Comparison of ENCODE assay signal across 12 cellular contexts in the genomic region with DNA sequence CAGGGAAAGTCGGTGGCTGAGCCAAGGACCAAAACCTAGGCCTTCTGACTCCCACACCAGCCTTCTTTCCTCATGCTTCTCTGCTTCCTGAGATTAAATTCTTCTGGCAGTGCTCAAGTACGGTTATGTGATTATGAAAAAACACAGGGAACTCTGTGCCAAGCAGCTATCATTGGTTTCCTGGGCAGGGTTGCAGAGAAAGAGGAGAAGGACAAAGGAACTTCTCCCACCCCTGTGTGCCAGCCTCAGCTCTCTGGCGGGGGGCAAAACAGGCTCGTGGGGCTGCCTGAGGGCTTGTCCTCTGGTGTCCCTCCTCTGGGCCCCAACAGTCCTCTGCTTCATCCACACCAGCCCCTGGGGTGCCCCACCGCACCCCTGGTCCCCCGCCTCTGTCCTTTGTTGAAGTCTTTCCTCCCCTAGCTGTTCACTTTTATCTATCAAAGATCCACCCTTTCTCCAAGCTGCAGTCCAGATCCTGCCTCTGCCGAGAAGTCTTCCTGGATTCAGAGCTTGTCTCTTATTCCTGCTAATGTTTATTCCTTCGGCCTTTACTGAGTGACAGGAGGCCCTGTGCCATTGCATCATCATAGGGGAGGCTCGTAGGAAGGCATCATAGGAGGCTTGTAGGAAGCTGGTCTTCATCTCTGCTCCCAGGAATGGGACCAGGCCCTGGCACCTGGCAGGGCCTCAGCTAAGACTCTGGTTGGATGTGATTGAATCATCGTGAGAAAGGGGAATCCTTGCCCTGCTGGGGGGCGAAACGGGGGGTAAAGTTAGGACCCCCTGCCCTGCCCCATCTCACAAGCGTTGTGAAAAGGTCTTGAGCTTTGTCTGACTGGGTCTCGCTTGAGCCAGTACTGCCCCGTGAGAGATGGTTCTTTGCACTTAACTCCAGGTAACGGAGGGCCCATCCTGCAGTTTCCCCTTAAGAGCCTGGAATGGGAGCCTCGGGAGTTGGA. TPM values are rescaled to one million over a fixed set of nuclear protein-coding genes. Genes with fewer than 3 reads are reported as not detected.
DNase-seq lines count a peak whose midpoint lies in the region; ATAC-seq and TF ChIP-seq lines count a peak whose summit lies in the region.
"Had no signal": no experiment of that assay in that cellular context is flagged by ENCODE, and none has a peak within 500 bp of the region (broad histone marks: within the 10 kb centered on the region; RNA-seq: fewer than 3 reads in every experiment).

No MANE protein-coding gene starts in this region.

- H3K79me2 ChIP-seq in PC-9 (ENCODE audit: low read depth), result 0 out of 2 replicates have a peak, but pooled peaks cover 7% of the 10 kb centered on the region

- TF ChIP-seq POLR2A in right lobe of liver (IDR thresholded peaks at IDR 0.05) (no peak), stomach (IDR thresholded peaks at IDR 0.05) (no peak)

- H3K27me3 Mint-ChIP-seq in dendritic cell treated with granulocyte-macrophage colony-stimulating factor and Interleukin-4, amounts not matched to agents 40 ng/mL and 50 ng/mL, for 4 days, result peaks cover 6% of the 10 kb centered on the region

- H3K4me3 ChIP-seq in PC-9 (no peak overlapping the region), right lobe of liver (no peak overlapping the region), stomach (no peak overlapping the region)

- POLR2A ChIA-PET in PC-9 (lab: Charles Lee; ENCODE audit: unreplicated experiment), result interaction anchor here (0.5 to 0.7 kb wide), 7 partner anchors 11 to 567 kb away, joined by 3 to 5 read pairs (median 3); a partner anchor contains a TSS

- H3K4me1 Mint-ChIP-seq in dendritic cell treated with granulocyte-macrophage colony-stimulating factor and Interleukin-4, amounts not matched to agents 40 ng/mL and 50 ng/mL, for 4 days (ENCODE audit: low read depth), result peaks cover 49% of the 10 kb centered on the region

- no peaks in the 10 kb centered on the region for H3K36me3 Mint-ChIP-seq in dendritic cell treated with granulocyte-macrophage colony-stimulating factor and Interleukin-4, amounts not matched to agents 40 ng/mL and 50 ng/mL, for 4 days (ENCODE audit: low read depth)

- H3K36me3 ChIP-seq in PC-9 (ENCODE audit: low read depth), result no peaks in the 10 kb centered on the region
- no peaks in the 10 kb centered on the region for H3K36me3 ChIP-seq in right lobe of liver
- no peaks in the 10 kb centered on the region for H3K36me3 ChIP-seq in stomach

- no TSS peak for BruUV-seq in PC-9 (replicated peaks; lab: Mats Ljungman, UMichigan)

- H3K27ac ChIP-seq in PC-9, result peak overlapping the region; percentile 72
- H3K27ac ChIP-seq in right lobe of liver, result peak overlapping the region in 2 of 3 donors; percentile 4 to 34
- peak overlapping the region; percentile 87 to 100 (median 99) for H3K27ac ChIP-seq in stomach

- ATAC-seq in right lobe of liver, result no peak

- H3K4me2 ChIP-seq in PC-9, result peak overlapping the region; percentile 30

- intact Hi-C loops in PC-9 (cut with micrococcal nuclease; ENCODE audit: unreplicated experiment) (no loop called here), right lobe of liver (cut with DNase I) (no loop called here), stomach (cut with DNase I; ENCODE audit: low total_unique reads) (no loop called here)
- intact Hi-C loops in dendritic cell treated with granulocyte-macrophage colony-stimulating factor and Interleukin-4, amounts not matched to agents 40 ng/mL and 50 ng/mL, for 4 days (cut with micrococcal nuclease), result no loop called here

- TF ChIP-seq CTCF in PC-9 (conservative IDR thresholded peaks at IDR 0.05), result no peak
- no peak for TF ChIP-seq CTCF in right lobe of liver (IDR thresholded peaks at IDR 0.05)
- no peak for TF ChIP-seq CTCF in stomach (IDR thresholded peaks at IDR 0.05)
- no peak for TF ChIP-seq CTCF in GM10266 (IDR thresholded peaks at IDR 0.05; ENCODE audit: control insufficient read depth, insufficient read depth, low read depth, missing control alignments)

- no peaks in the 10 kb centered on the region for H3K9me3 ChIP-seq in PC-9 (ENCODE audit: insufficient read depth, low read depth)
- no peaks in the 10 kb centered on the region for H3K9me3 ChIP-seq in right lobe of liver
- H3K9me3 ChIP-seq in stomach, result no peaks in the 10 kb centered on the region

- no peak overlapping the region for H2AFZ ChIP-seq in PC-9

- no peaks in the 10 kb centered on the region for H3K9me2 ChIP-seq in PC-9 (ENCODE audit: insufficient read depth)

- H3K4me3 Mint-ChIP-seq in dendritic cell treated with granulocyte-macrophage colony-stimulating factor and Interleukin-4, amounts not matched to agents 40 ng/mL and 50 ng/mL, for 4 days, result no peak overlapping the region

- 42% methylated on average over 8 of the region's 17 CpGs for WGBS in right lobe of liver (ENCODE audit: insufficient coverage, low coverage, low lambda C conversion rate, missing lambda C conversion rate)
- 57 to 67% (median 62%) methylated on average over 17 of the region's 17 CpGs for WGBS in stomach, 5 donors

- H4K20me1 ChIP-seq in PC-9 (ENCODE audit: insufficient read depth), result no peaks in the 10 kb centered on the region

- DNase-seq in PC-9, result peak in 1 of 2 experiments; percentile 78
- peak in 1 of 3 donors; percentile 46 for DNase-seq in right lobe of liver
- DNase-seq in stomach, result no peak
- no peak for DNase-seq in NCI-H774 (lab: John Stamatoyannopoulos, UW)
- no peak for DNase-seq in NK-92 treated with Interleukin-12 subunit alpha and Interleukin-12 subunit beta, amount 100 ng/mL, for 24 hours (lab: John Stamatoyannopoulos, UW)
- DNase-seq in cortex of kidney (lab: John Stamatoyannopoulos, UW), result no peak
- DNase-seq in GM10266 (ENCODE audit: extremely low spot score), result no peak
- DNase-seq: activated CD4-positive, alpha-beta T cell treated with anti-CD3 and anti-CD28 coated beads, Interleukin-2, amount 50 U/mL, for 48 hours; amygdala; NCI-H146; SHP77 had no signal

- TF ChIP-seq EP300 in stomach (IDR thresholded peaks at IDR 0.05), result no peak

- no peaks in the 10 kb centered on the region for H3K9me3 Mint-ChIP-seq in dendritic cell treated with granulocyte-macrophage colony-stimulating factor and Interleukin-4, amounts not matched to agents 40 ng/mL and 50 ng/mL, for 4 days

- peak overlapping the region; percentile 61 for H3K27ac Mint-ChIP-seq in dendritic cell treated with granulocyte-macrophage colony-stimulating factor and Interleukin-4, amounts not matched to agents 40 ng/mL and 50 ng/mL, for 4 days

- H3K27me3 ChIP-seq in PC-9 (ENCODE audit: insufficient read depth, low read depth) (no peaks in the 10 kb centered on the region), right lobe of liver (no peaks in the 10 kb centered on the region), stomach (no peaks in the 10 kb centered on the region)

- H3K4me1 ChIP-seq in PC-9 (replicated peaks; ENCODE audit: insufficient read depth), result peaks cover 70% of the 10 kb centered on the region
- H3K4me1 ChIP-seq in right lobe of liver, result peaks cover 0 to 90% (median 33%) of the 10 kb centered on the region in 4 donors
- peaks cover 54 to 68% (median 57%) of the 10 kb centered on the region in 4 donors for H3K4me1 ChIP-seq in stomach

- CTCF ChIA-PET in PC-9 (lab: Charles Lee), result interaction anchor here (0.6 to 1.0 kb wide), 2 partner anchors 34 to 41 kb away, joined by 3 to 9 read pairs; no protein-coding TSS in a partner anchor

- H3F3A ChIP-seq in PC-9 (ENCODE audit: insufficient read depth, low read depth), result peaks cover 23% of the 10 kb centered on the region; the same call in 1 of the 2 replicates

RNA-seq across cellular contexts. Expression of a gene that starts 11.5 kb away (rescaled TPM):
- total RNA-seq in PC-9 (2021) (6,804 and 8,986 TPM in 2 replicates), right lobe of liver (1,000 to 10,000 TPM; 1,131 to 2,981 (median 2,140) TPM), stomach (1,000 to 10,000 TPM in 4 of 5 donors, 100 to 1,000 TPM in 1; 703 to 2,177 (median 1,757) TPM)
- 1,000 to 10,000 TPM; 4,996 to 8,523 (median 5,775) TPM for polyA plus RNA-seq in stomach

RNA-seq across cellular contexts. Expression of a gene that starts 28.8 kb away (rescaled TPM):
- total RNA-seq in PC-9 (2021) (0.81 and 1.2 TPM in 2 replicates), right lobe of liver (1 to 10 TPM in 3 of 6 experiments, under 1 TPM in 3; 0.55 to 2.3 (median 0.91) TPM), stomach (10 to 100 TPM in 2 of 5 donors, 1 to 10 TPM in 2, not detected in 1; 1.2 to 27.4 (median 6.6) TPM)
- 1 to 10 TPM; 3.4 to 3.8 (median 3.7) TPM for polyA plus RNA-seq in stomach

Comparison
In these comparisons a context has a peak if more than half of its experiments do, and no peak if none do; other contexts are left out.
1. H3K27ac ChIP-seq: peak in every context shown above with its lines; median percentile 99 in stomach; 72 in PC-9; 19 in right lobe of liver.